Comparison of ENCODE assay signal across 26 cellular contexts in genomic region chr4:81081156-81081555, GRCh38.
"Had no signal": no experiment of that assay in that cellular context is flagged by ENCODE, and none has a peak within 500 bp of the region (broad histone marks: within the 10 kb centered on the region; RNA-seq: fewer than 3 reads in every experiment).

No MANE protein-coding gene starts in this region.

- H3K27ac ChIP-seq: stomach, suprapubic skin, testis, thoracic aorta, thyroid gland, tibial artery, tibial nerve, upper lobe of left lung, upper lobe of right lung, uterus, vagina had no signal

- H3K36me3 ChIP-seq: stomach, suprapubic skin, thoracic aorta, thyroid gland, tibial artery, tibial nerve, upper lobe of left lung, upper lobe of right lung, uterus, vagina had no signal

- ATAC-seq: stimulated activated effector memory CD8-positive, alpha-beta T cell treated with anti-CD3 and anti-CD28 coated beads, Interleukin-12 subunit alpha, Interleukin-12 subunit beta, amount 100 ng/mL, for 72 hours; stimulated activated memory B cell treated with anti-CD40 and anti-IgM and Interleukin-4, amounts not matched to agents 10 μg/mL and 1 μg/mL and 100 μg/mL, for 72 hours; stimulated activated naive B cell treated with anti-CD40 and anti-IgM and Interleukin-4, amounts not matched to agents 10 μg/mL and 1 μg/mL and 100 μg/mL, for 72 hours; stimulated activated naive CD8-positive, alpha-beta T cell treated with anti-CD3 and anti-CD28 coated beads, Interleukin-15, amount 100 ng/mL, for 72 hours; stimulated activated naive CD8-positive, alpha-beta T cell treated with anti-CD3 and anti-CD28 coated beads, Interleukin-15, Interleukin-2, amounts not matched to agents 100 U/mL and 50 U/mL, for 24 hours; upper lobe of right lung had no signal

- H3K4me1 ChIP-seq: stomach, suprapubic skin, testis, thyroid gland, tibial artery, tibial nerve, upper lobe of left lung, upper lobe of right lung, uterus, vagina had no signal

- FAIRE-seq: urothelium cell line had no signal

- H3K27me3 ChIP-seq: stomach, suprapubic skin, testis, thyroid gland, tibial artery, tibial nerve, upper lobe of left lung, upper lobe of right lung, uterus, vagina had no signal

- H3K9me3 ChIP-seq: stomach, suprapubic skin, testis, thoracic aorta, thyroid gland, tibial nerve, upper lobe of left lung, upper lobe of right lung, uterus, vagina had no signal

- DNase-seq: stimulated activated CD4-positive, alpha-beta T cell treated with anti-CD3 and anti-CD28 coated beads, Interleukin-2, amount 100 ng/mL, for 48 hours; stimulated activated CD4-positive, alpha-beta T cell treated with anti-CD3 and anti-CD28 coated beads, Interleukin-4, amount 100 ng/mL, for 1 hour; stimulated activated CD4-positive, alpha-beta T cell treated with anti-CD3 and anti-CD28 coated beads, Interleukin-4, amount 100 ng/mL, for 24 hours; stimulated activated CD4-positive, alpha-beta T cell treated with anti-CD3 and anti-CD28 coated beads, Interleukin-4, amount 100 ng/mL, for 4 hours; stimulated activated CD8-positive, alpha-beta memory T cell treated with anti-CD3 and anti-CD28 coated beads, Interleukin-4, amount 100 ng/mL, for 48 hours; stimulated activated naive B cell treated with anti-CD40 and anti-IgM and Interleukin-4, amounts not matched to agents 10 μg/mL and 1 μg/mL and 100 μg/mL, for 72 hours; stimulated activated naive CD4-positive, alpha-beta T cell; stimulated activated naive CD4-positive, alpha-beta T cell treated with Interleukin-2 at 50 U/mL for 16 hours; stimulated activated naive CD8-positive, alpha-beta T cell treated with anti-CD3 and anti-CD28 coated beads, Interleukin-15, amount 100 ng/mL, for 72 hours; stimulated activated naive CD8-positive, alpha-beta T cell treated with anti-CD3 and anti-CD28 coated beads, Interleukin-15, Interleukin-2, amounts not matched to agents 100 U/mL and 50 U/mL, for 24 hours; stomach; substantia nigra; testis; thyroid gland; tibial artery; trophoblast cell; upper lobe of left lung; upper lobe of right lung; uterus had no signal

- H3K4me3 ChIP-seq: stomach, suprapubic skin, testis, thoracic aorta, thyroid gland, tibial artery, tibial nerve, upper lobe of left lung, upper lobe of right lung, uterus, vagina had no signal
